8 cellular contexts compared by ENCODE assay signal in genomic region chr17:59311051-59311468, GRCh38. TPM values are rescaled to one million over a fixed set of nuclear protein-coding genes. Genes with fewer than 3 reads are reported as not detected.
DNase-seq lines count a peak whose midpoint lies in the region; ATAC-seq and TF ChIP-seq lines count a peak whose summit lies in the region.

No MANE protein-coding gene starts in this region.

- TF ChIP-seq CTCF in SK-N-SH (IDR thresholded peaks at IDR 0.05), result peak; percentile 98

- no peak overlapping the region for H3K4me2 ChIP-seq in SK-N-SH

- no peaks in the 10 kb centered on the region for H3K4me1 ChIP-seq in SK-N-SH (ENCODE audit: control insufficient read depth in 1 of 2, insufficient read depth in 2 of 2, low read depth in 1 of 2, low read length in 1 of 2)

- no peak overlapping the region for H3K9ac ChIP-seq in SK-N-SH

- no peak overlapping the region for H3K27ac ChIP-seq in SK-N-SH (ENCODE audit: low read depth in 2 of 2, low read length in 1 of 2)

- no peaks in the 10 kb centered on the region for H3K27me3 ChIP-seq in SK-N-SH (ENCODE audit: insufficient read depth)

- TF ChIP-seq EP300 in SK-N-SH (IDR thresholded peaks at IDR 0.05; ENCODE audit: borderline replicate concordance in 1 of 2, low read depth in 1 of 2, low read length in 1 of 2), result no peak

- POLR2A ChIA-PET in SK-N-SH (lab: Yijun Ruan, JAX), result interaction anchor here (0.9 kb wide), 1 partner anchor 254 kb away, joined by 3 read pairs; the partner anchor contains the start of gene DHX40

- no peaks in the 10 kb centered on the region for H4K20me1 ChIP-seq in SK-N-SH (ENCODE audit: insufficient read depth)

- H3K4me3 ChIP-seq in SK-N-SH (ENCODE audit: low read depth in 2 of 2, low read length in 1 of 2), result no peak overlapping the region

- H3K36me3 ChIP-seq in SK-N-SH (replicated peaks in 1 of 2; ENCODE audit: control insufficient read depth in 1 of 2, insufficient read depth in 2 of 2, low read length in 1 of 2), result no peaks in the 10 kb centered on the region

- DNase-seq in COR-L47 (lab: John Stamatoyannopoulos, UW) (peak; percentile 58), NCI-H1436 (lab: John Stamatoyannopoulos, UW) (peak; percentile 81), SK-N-SH (peak; percentile 81), T47D (ENCODE audit: low read depth in 1 of 2, low spot score in 1 of 2) (peak; percentile 50 to 84), iris pigment epithelial cell (ENCODE audit: low read depth) (peak; percentile 36)
- peak; percentile 44 for DNase-seq in stimulated activated CD4-positive, alpha-beta T cell treated with anti-CD3 and anti-CD28 coated beads, Interleukin-15, amount 100 ng/mL, for 24 hours

- in situ Hi-C loops in T47D (cut with HindIII; ENCODE audit: low pct_unique_long_range_greater_than_20kb, low sequenced_read_pairs), result no loop called here

- H3K9me2 ChIP-seq in SK-N-SH, result no peaks in the 10 kb centered on the region

- no peaks in the 10 kb centered on the region for H3K9me3 ChIP-seq in SK-N-SH

- ATAC-seq in GM21737 (IDR thresholded peaks at IDR 0.05; ENCODE audit: unreplicated experiment), result peak; percentile 67
- no peak for ATAC-seq in GM21717 (IDR thresholded peaks at IDR 0.05; ENCODE audit: unreplicated experiment)

- CTCF ChIA-PET in SK-N-SH (lab: Yijun Ruan, JAX), result interaction anchor here (0.5 to 13.5 kb wide), 49 partner anchors 8 to 548 kb away, joined by 3 to 385 read pairs (median 5); partner anchors contain the start of genes DHX40, GDPD1 and YPEL2

- 2% methylated on average over 5 of the region's 5 CpGs for WGBS in SK-N-SH (ENCODE audit: low lambda C conversion rate)

- no peaks in the 10 kb centered on the region for H3K79me2 ChIP-seq in SK-N-SH (ENCODE audit: insufficient read depth)

- peak; percentile 99 for TF ChIP-seq RAD21 in SK-N-SH (IDR thresholded peaks at IDR 0.05; ENCODE audit: low read length)

- no peak overlapping the region; the same call in 1 of the 2 replicates for H2AFZ ChIP-seq in SK-N-SH (ENCODE audit: low read depth)

- no peaks in the 10 kb centered on the region for H3F3A ChIP-seq in SK-N-SH (replicated peaks; ENCODE audit: insufficient read depth)

TF ChIP-seq in SK-N-SH, 30 proteins besides CTCF, POLR2A, EP300 and RAD21:
- peak; percentile 98 for TF ChIP-seq SMC3 (IDR thresholded peaks at IDR 0.05; ENCODE audit: low read depth, low read length)
- TF ChIP-seq, protein P1, sequence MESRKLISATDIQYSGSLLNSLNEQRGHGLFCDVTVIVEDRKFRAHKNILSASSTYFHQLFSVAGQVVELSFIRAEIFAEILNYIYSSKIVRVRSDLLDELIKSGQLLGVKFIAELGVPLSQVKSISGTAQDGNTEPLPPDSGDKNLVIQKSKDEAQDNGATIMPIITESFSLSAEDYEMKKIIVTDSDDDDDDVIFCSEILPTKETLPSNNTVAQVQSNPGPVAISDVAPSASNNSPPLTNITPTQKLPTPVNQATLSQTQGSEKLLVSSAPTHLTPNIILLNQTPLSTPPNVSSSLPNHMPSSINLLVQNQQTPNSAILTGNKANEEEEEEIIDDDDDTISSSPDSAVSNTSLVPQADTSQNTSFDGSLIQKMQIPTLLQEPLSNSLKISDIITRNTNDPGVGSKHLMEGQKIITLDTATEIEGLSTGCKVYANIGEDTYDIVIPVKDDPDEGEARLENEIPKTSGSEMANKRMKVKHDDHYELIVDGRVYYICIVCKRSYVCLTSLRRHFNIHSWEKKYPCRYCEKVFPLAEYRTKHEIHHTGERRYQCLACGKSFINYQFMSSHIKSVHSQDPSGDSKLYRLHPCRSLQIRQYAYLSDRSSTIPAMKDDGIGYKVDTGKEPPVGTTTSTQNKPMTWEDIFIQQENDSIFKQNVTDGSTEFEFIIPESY (IDR thresholded peaks at IDR 0.05; ENCODE audit: borderline replicate concordance, low read depth), result no peak
- TF ChIP-seq RFX5 (IDR thresholded peaks at IDR 0.05; ENCODE audit: low read length), result peak; percentile 34; the same call in 1 of the 2 replicates
- TF ChIP-seq, protein P2, sequence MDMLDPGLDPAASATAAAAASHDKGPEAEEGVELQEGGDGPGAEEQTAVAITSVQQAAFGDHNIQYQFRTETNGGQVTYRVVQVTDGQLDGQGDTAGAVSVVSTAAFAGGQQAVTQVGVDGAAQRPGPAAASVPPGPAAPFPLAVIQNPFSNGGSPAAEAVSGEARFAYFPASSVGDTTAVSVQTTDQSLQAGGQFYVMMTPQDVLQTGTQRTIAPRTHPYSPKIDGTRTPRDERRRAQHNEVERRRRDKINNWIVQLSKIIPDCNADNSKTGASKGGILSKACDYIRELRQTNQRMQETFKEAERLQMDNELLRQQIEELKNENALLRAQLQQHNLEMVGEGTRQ (IDR thresholded peaks at IDR 0.05; ENCODE audit: borderline replicate concordance, low read depth, low read length), result no peak
- peak; percentile 32; the same call in 1 of the 2 replicates for TF ChIP-seq SIN3A (IDR thresholded peaks at IDR 0.05; ENCODE audit: borderline replicate concordance, low read depth, low read length)
TF ChIP-seq in SK-N-SH: peak in this region for 3.

RNA-seq across cellular contexts. Expression of gene YPEL2, which starts 20.4 kb away (rescaled TPM):
- polyA plus RNA-seq in SK-N-SH (2012; rRNA removed), result 3.2 and 5.5 TPM in 2 replicates
- polyA plus RNA-seq in SK-N-SH (2012; cell fraction: cytosol; rRNA removed), result 4.7 and 5.4 TPM in 2 replicates
- 5.5 and 10.2 TPM in 2 replicates for polyA plus RNA-seq in SK-N-SH (2012; cell fraction: nucleus; rRNA removed)
